14 cellular contexts compared by ENCODE assay signal in genomic region chr17:29113334-29113733, GRCh38.
DNase-seq lines count a peak whose midpoint lies in the region; ATAC-seq and TF ChIP-seq lines count a peak whose summit lies in the region.
"Had no signal": no experiment of that assay in that cellular context is flagged by ENCODE, and none has a peak within 500 bp of the region (broad histone marks: within the 10 kb centered on the region; RNA-seq: fewer than 3 reads in every experiment).

No MANE protein-coding gene starts in this region.

- H3K27ac ChIP-seq in DOHH2 (ENCODE audit: low read depth, low read length) (no peak overlapping the region), OCI-LY3 (ENCODE audit: low read length) (no peak overlapping the region)
- H3K27ac ChIP-seq: lower lobe of right lung had no signal

- peak overlapping the region; percentile 12 for H3K27ac Mint-ChIP-seq in glutamatergic neuron (ENCODE audit: unreplicated experiment)
- H3K27ac Mint-ChIP-seq in Calu3 (ENCODE audit: unreplicated experiment), result no peak overlapping the region
- H3K27ac Mint-ChIP-seq: nephron progenitor cell had no signal

- DNase-seq in BE2C, result peak; percentile 61
- no peak for DNase-seq in glutamatergic neuron
- DNase-seq in NK-92 treated with Interleukin-12 subunit alpha and Interleukin-12 subunit beta, amount 100 ng/mL, for 24 hours (lab: John Stamatoyannopoulos, UW), result no peak
- no peak for DNase-seq in activated gamma-delta T cell treated with Interleukin-2 at 50 U/mL for 16 hours
- DNase-seq in Calu3, result no peak
- DNase-seq: activated T-cell treated with anti-CD3 and anti-CD28 coated beads, Interleukin-2, amount 50 U/mL, for 1 hour; AML-193; DMS53; lower lobe of right lung; nephron progenitor cell; SK-N-SH had no signal

- peaks cover 18% of the 10 kb centered on the region for H3K4me1 ChIP-seq in BE2C
- no peaks in the 10 kb centered on the region for H3K4me1 ChIP-seq in DOHH2 (ENCODE audit: control insufficient read depth, low read length)
- H3K4me1 ChIP-seq in OCI-LY3 (ENCODE audit: low read length), result peaks cover 3% of the 10 kb centered on the region; the same call in 1 of the 2 replicates

- H3K36me3 ChIP-seq in BE2C (no peaks in the 10 kb centered on the region), DOHH2 (ENCODE audit: control insufficient read depth, low read length) (peaks cover 40% of the 10 kb centered on the region), OCI-LY3 (replicated peaks; ENCODE audit: low read depth, low read length) (peaks cover 6% of the 10 kb centered on the region)

- no peaks in the 10 kb centered on the region for H4K20me1 ChIP-seq in DOHH2 (ENCODE audit: control insufficient read depth, insufficient read depth, low read depth, low read length)
- peaks cover 4% of the 10 kb centered on the region for H4K20me1 ChIP-seq in OCI-LY3 (ENCODE audit: insufficient read depth, low read length)

- no peaks in the 10 kb centered on the region for H3F3A ChIP-seq in DOHH2 (ENCODE audit: control insufficient read depth, insufficient read depth)

- BruUV-seq in Calu3 (replicated peaks; lab: Mats Ljungman, UMichigan), result no TSS peak

- H3K36me3 Mint-ChIP-seq in glutamatergic neuron (ENCODE audit: unreplicated experiment) (peaks cover 5% of the 10 kb centered on the region), Calu3 (ENCODE audit: insufficient read depth, unreplicated experiment) (peaks cover 22% of the 10 kb centered on the region)

- no peak overlapping the region for H3K4me2 ChIP-seq in DOHH2 (ENCODE audit: low read length)
- H3K4me2 ChIP-seq in OCI-LY3 (ENCODE audit: low read length), result no peak overlapping the region
- H3K4me2 ChIP-seq: SK-N-SH had no signal

- H3K27me3 ChIP-seq in BE2C, result no peaks in the 10 kb centered on the region
- H3K27me3 ChIP-seq in DOHH2 (ENCODE audit: control insufficient read depth, low read length), result no peaks in the 10 kb centered on the region
- H3K27me3 ChIP-seq in OCI-LY3 (ENCODE audit: low read depth, low read length), result no peaks in the 10 kb centered on the region

- peak; percentile 45 for TF ChIP-seq CTCF in BE2C (IDR thresholded peaks at IDR 0.05; ENCODE audit: low read depth, low read length)
- TF ChIP-seq CTCF in DOHH2 (IDR thresholded peaks at IDR 0.05; ENCODE audit: low read depth, low read length, poor library complexity, severe bottlenecking), result peak; percentile 45
- TF ChIP-seq CTCF in OCI-LY3 (IDR thresholded peaks at IDR 0.05; ENCODE audit: low read depth, low read length), result peak; percentile 25
- no peak for TF ChIP-seq CTCF in glutamatergic neuron (IDR thresholded peaks at IDR 0.05; ENCODE audit: partially characterized antibody, unreplicated experiment)
- no peak for TF ChIP-seq CTCF in Calu3 (IDR thresholded peaks at IDR 0.05; ENCODE audit: unreplicated experiment)

- H3K79me2 ChIP-seq in DOHH2 (ENCODE audit: control insufficient read depth, low read length) (no peaks in the 10 kb centered on the region), OCI-LY3 (ENCODE audit: low read length) (no peaks in the 10 kb centered on the region)

- H2AFZ ChIP-seq in OCI-LY3 (ENCODE audit: low read depth, low read length), result no peak overlapping the region

- H3K4me3 Mint-ChIP-seq in glutamatergic neuron (ENCODE audit: unreplicated experiment), result no peak overlapping the region
- no peak overlapping the region for H3K4me3 Mint-ChIP-seq in Calu3 (ENCODE audit: low read depth, unreplicated experiment)
- H3K4me3 Mint-ChIP-seq: nephron progenitor cell had no signal

- H3K9me3 Mint-ChIP-seq in glutamatergic neuron (ENCODE audit: unreplicated experiment) (peaks cover 18% of the 10 kb centered on the region), Calu3 (ENCODE audit: low read depth, unreplicated experiment) (no peaks in the 10 kb centered on the region)
- H3K9me3 Mint-ChIP-seq: nephron progenitor cell had no signal

- intact Hi-C loops in Calu3 (cut with micrococcal nuclease; ENCODE audit: unreplicated experiment), result loop anchor here (10.0 kb wide), 1 partner anchor 389 kb away; the partner anchor contains the start of genes NEK8 and TLCD1

- no peak for ATAC-seq in HG03342 (IDR thresholded peaks at IDR 0.05; ENCODE audit: unreplicated experiment)
- ATAC-seq: lower lobe of right lung had no signal

- no peak overlapping the region for H3K4me3 ChIP-seq in BE2C (ENCODE audit: low read depth, low read length)
- no peak overlapping the region for H3K4me3 ChIP-seq in DOHH2 (ENCODE audit: low read length)
- H3K4me3 ChIP-seq in OCI-LY3 (ENCODE audit: low read length), result no peak overlapping the region
- H3K4me3 ChIP-seq: lower lobe of right lung had no signal

- H3K4me1 Mint-ChIP-seq in glutamatergic neuron (ENCODE audit: low read depth, unreplicated experiment) (peaks cover 38% of the 10 kb centered on the region), Calu3 (ENCODE audit: low read depth, unreplicated experiment) (peaks cover 15% of the 10 kb centered on the region)

- CTCF ChIA-PET in Calu3 (lab: Charles Lee), result interaction anchor here (2.7 to 3.3 kb wide), 2 partner anchors 11 to 148 kb away, joined by 11 to 44 read pairs; no protein-coding TSS in a partner anchor

- H3K27me3 Mint-ChIP-seq in glutamatergic neuron (ENCODE audit: unreplicated experiment) (peaks cover 26% of the 10 kb centered on the region), Calu3 (ENCODE audit: unreplicated experiment) (no peaks in the 10 kb centered on the region)

- H3K9me3 ChIP-seq in BE2C (no peaks in the 10 kb centered on the region), DOHH2 (ENCODE audit: control insufficient read depth, insufficient read depth, low read length) (no peaks in the 10 kb centered on the region), OCI-LY3 (ENCODE audit: insufficient read depth, low read length) (no peaks in the 10 kb centered on the region)
- H3K9me3 ChIP-seq: lower lobe of right lung, SK-N-SH had no signal

- no peak overlapping the region for H3K9ac ChIP-seq in OCI-LY3 (ENCODE audit: low read length)
- H3K9ac ChIP-seq: SK-N-SH had no signal

- H3K9me2 ChIP-seq in DOHH2 (replicated peaks; ENCODE audit: control insufficient read depth, low read length), result no peaks in the 10 kb centered on the region
- H3K9me2 ChIP-seq: SK-N-SH had no signal

Comparison
In these comparisons a context has a peak if more than half of its experiments do, and no peak if none do; other contexts are left out.
1. CTCF ChIP-seq: peak in BE2C (single experiment), DOHH2 (single experiment) and OCI-LY3 (single experiment); none in glutamatergic neuron (single experiment) and Calu3 (single experiment).